24 cellular contexts compared by ENCODE assay signal in the genomic region with DNA sequence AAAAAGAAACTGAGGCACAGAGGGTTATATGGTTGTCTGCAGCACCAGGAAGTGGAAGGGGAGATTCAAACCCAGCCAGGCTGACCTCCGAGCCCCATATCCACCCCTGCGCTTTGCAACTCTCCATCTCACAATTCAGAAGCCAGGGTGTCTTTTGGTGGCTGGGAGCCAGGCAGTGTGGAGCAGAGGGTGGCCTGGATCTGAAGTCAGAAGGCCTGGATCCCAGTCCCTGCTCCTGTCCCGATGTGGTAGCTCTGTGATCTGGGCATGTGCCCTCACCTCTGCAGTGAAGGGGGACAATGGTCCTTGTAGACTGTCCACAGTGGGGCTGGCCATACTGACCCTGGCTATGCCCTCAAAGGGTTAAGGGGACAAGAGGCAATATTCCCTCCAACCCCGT. TPM values are rescaled to one million over a fixed set of nuclear protein-coding genes. Genes with fewer than 3 reads are reported as not detected.
A peak's percentile ranks its signal among the peaks of the same experiment; 100 is the strongest.
DNase-seq lines count a peak whose midpoint lies in the region; ATAC-seq and TF ChIP-seq lines count a peak whose summit lies in the region.
"Had no signal": no experiment of that assay in that cellular context is flagged by ENCODE, and none has a peak within 500 bp of the region (broad histone marks: within the 10 kb centered on the region; RNA-seq: fewer than 3 reads in every experiment).

No MANE protein-coding gene starts in this region.

- H3K4me3 ChIP-seq in HEK293 (ENCODE audit: low read depth, low read length) (no peak overlapping the region), upper lobe of right lung (no peak overlapping the region)
- H3K4me3 ChIP-seq: A549, K562, MG63 had no signal

- POLR2A ChIA-PET in HEK293 (lab: Yijun Ruan, JAX): no interaction called here

- CTCF ChIA-PET in HEK293 (lab: Yijun Ruan, JAX): interaction anchor here (0.6 kb wide), 1 partner anchor 88 kb away, joined by 4 read pairs; no protein-coding TSS in a partner anchor

- H3K36me3 ChIP-seq in HEK293 (ENCODE audit: control insufficient read depth in 2 of 2, insufficient read depth in 1 of 2, low read length in 2 of 2) (no peaks in the 10 kb centered on the region), upper lobe of right lung (no peaks in the 10 kb centered on the region)
- H3K36me3 ChIP-seq: MG63 had no signal

- no peak overlapping the region for H3K27ac ChIP-seq in HEK293 (ENCODE audit: extremely low read depth, low read depth, low read length)
- H3K27ac ChIP-seq in upper lobe of right lung: no peak overlapping the region
- H3K27ac ChIP-seq: A549 had no signal

- no peaks in the 10 kb centered on the region for H3K4me1 ChIP-seq in HEK293 (ENCODE audit: control insufficient read depth, insufficient read depth, low read length)
- H3K4me1 ChIP-seq in upper lobe of right lung: no peaks in the 10 kb centered on the region
- H3K4me1 ChIP-seq: A549 had no signal

- intact Hi-C loops in upper lobe of right lung (cut with DNase I): no loop called here

- TF ChIP-seq CTCF in HEK293 (tag by site-specific recombination; IDR thresholded peaks at IDR 0.05): no peak
- no peak for TF ChIP-seq CTCF in upper lobe of right lung (IDR thresholded peaks at IDR 0.05)

- DNase-seq in activated effector memory CD4-positive, alpha-beta T cell treated with anti-CD3 and anti-CD28 coated beads, Interleukin-2, amount 50 U/mL, for 16 hours: peak; percentile 6
- DNase-seq in activated effector memory CD4-positive, alpha-beta T cell treated with Interleukin-2 at 50 U/mL for 16 hours: no peak
- peak; percentile 82 for DNase-seq in mesenteric fat pad (ENCODE audit: low spot score)
- peak; percentile 27 for DNase-seq in upper lobe of right lung
- no peak for DNase-seq in occipital lobe (lab: John Stamatoyannopoulos, UW)
- DNase-seq: CD4-positive, CD25-positive, alpha-beta regulatory T cell; DMS79; MG63; NCI-H1048; NCI-H1417 treated with DMSO at 0.1 percent for 48 hours; NCI-H187; NCI-H2107; NCI-H446 treated with DMSO at 0.1 percent for 48 hours; NCI-H526 treated with DMSO at 0.1 percent for 48 hours; OCI-M1 had no signal

- H3K9me3 ChIP-seq in HEK293 (ENCODE audit: control insufficient read depth, insufficient read depth, low read depth, low read length) (no peaks in the 10 kb centered on the region), upper lobe of right lung (no peaks in the 10 kb centered on the region)
- H3K9me3 ChIP-seq: A549, MG63 had no signal

- ATAC-seq in upper lobe of right lung (no peak), HG03097 (IDR thresholded peaks at IDR 0.05; ENCODE audit: low FRiP score, unreplicated experiment) (no peak), HG03460 (IDR thresholded peaks at IDR 0.05; ENCODE audit: unreplicated experiment) (no peak)
- ATAC-seq: A549, K562, Right ventricle myocardium inferior had no signal

- H3K27me3 ChIP-seq in upper lobe of right lung: peaks cover 19% of the 10 kb centered on the region

TF ChIP-seq in HEK293, 187 proteins besides CTCF, POLR2A, EP300 and RAD21:
- no peak for TF ChIP-seq ZNF558 (tag by site-specific recombination; IDR thresholded peaks at IDR 0.05)
- TF ChIP-seq ZBTB17 (tag by site-specific recombination; IDR thresholded peaks at IDR 0.05): 0 out of 2 replicates have a peak, but pooled peaks have one; percentile 16
- TF ChIP-seq ZNF624 (tag by site-specific recombination; IDR thresholded peaks at IDR 0.05): no peak

RNA-seq across cellular contexts. Expression of a gene that starts 57.0 kb away (rescaled TPM):
- total RNA-seq in mesenteric fat pad (not detected), upper lobe of right lung (not detected), occipital lobe (not detected)
- total RNA-seq: B cell; CD4-positive, CD25-positive, alpha-beta regulatory T cell; H1; K562; LHCN-M2; Right ventricle myocardium inferior had no signal

Comparison
In these comparisons a context has a peak if more than half of its experiments do, and no peak if none do; other contexts are left out.
1. DNase-seq: peak in activated effector memory CD4-positive, alpha-beta T cell treated with anti-CD3 and anti-CD28 coated beads, Interleukin-2, amount 50 U/mL, for 16 hours (single experiment), mesenteric fat pad (single experiment) and upper lobe of right lung (single experiment); none in activated effector memory CD4-positive, alpha-beta T cell treated with Interleukin-2 at 50 U/mL for 16 hours (single experiment) and occipital lobe (single experiment).